18 cellular contexts compared by ENCODE assay signal in the genomic region with DNA sequence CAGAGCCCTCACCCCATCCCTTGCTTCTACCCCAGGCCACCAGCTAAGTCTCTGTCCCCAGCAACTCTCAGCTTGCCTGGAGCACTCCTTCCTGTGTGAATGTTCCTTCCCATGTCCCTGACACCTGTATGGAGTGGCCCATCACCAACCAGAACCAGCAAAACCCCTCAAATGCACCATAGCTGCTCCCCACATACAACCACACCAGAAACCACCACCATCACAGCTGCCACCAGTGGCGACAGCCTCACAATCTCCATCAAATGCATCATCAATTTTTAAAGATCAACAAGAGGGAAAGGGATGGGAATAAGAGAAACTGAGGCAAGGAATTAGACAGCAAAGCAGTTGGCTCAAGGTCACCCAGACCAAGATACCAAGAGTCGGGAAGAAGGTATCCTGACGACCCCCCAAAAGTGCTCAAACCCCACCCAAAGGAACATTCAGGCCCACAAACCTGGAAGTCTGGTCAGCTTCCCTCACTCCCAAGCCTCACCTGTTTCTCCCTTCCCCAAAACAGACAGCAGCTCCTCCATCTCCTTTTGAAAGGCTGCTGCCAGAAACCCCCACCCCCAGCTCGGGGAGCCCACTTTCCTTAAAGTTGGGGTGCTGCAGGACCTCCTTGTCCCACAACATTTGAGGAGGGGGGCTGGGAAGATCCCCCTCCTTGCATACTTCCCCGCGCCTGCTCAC. TPM values are rescaled to one million over a fixed set of nuclear protein-coding genes. Genes with fewer than 3 reads are reported as not detected.
DNase-seq lines count a peak whose midpoint lies in the region; ATAC-seq and TF ChIP-seq lines count a peak whose summit lies in the region.
"Had no signal": no experiment of that assay in that cellular context is flagged by ENCODE, and none has a peak within 500 bp of the region (broad histone marks: within the 10 kb centered on the region; RNA-seq: fewer than 3 reads in every experiment).

No MANE protein-coding gene starts in this region.

- H3K4me2 ChIP-seq in Karpas-422 (ENCODE audit: low read depth, low read length, poor library complexity, severe bottlenecking) (no peak overlapping the region), SK-N-SH (no peak overlapping the region)

- TF ChIP-seq RAD21 in SK-N-SH (IDR thresholded peaks at IDR 0.05; ENCODE audit: low read length): no peak

- H3K79me2 ChIP-seq in Karpas-422 (ENCODE audit: low read length) (no peaks in the 10 kb centered on the region), SK-N-SH (ENCODE audit: insufficient read depth) (no peaks in the 10 kb centered on the region)

- TF ChIP-seq CTCF in SK-N-SH (IDR thresholded peaks at IDR 0.05): no peak

- CTCF ChIA-PET in SK-N-SH (lab: Yijun Ruan, JAX): interaction anchor here (1.1 to 15.4 kb wide), 9 partner anchors 13 to 106 kb away, joined by 3 to 232 read pairs (median 14); no protein-coding TSS in a partner anchor

- no peak overlapping the region for H3K27ac Mint-ChIP-seq in activated naive CD8-positive, alpha-beta T cell
- no peak overlapping the region for H3K27ac Mint-ChIP-seq in activated naive CD8-positive, alpha-beta T cell treated with anti-CD3 and anti-CD28 coated beads for 36 hours
- H3K27ac Mint-ChIP-seq in stimulated activated naive B cell treated with anti-CD40 and anti-IgM and Interleukin-4, amounts not matched to agents 10 μg/mL and 1 μg/mL and 100 μg/mL, for 72 hours: peak overlapping the region; percentile 20
- H3K27ac Mint-ChIP-seq: stimulated activated naive CD8-positive, alpha-beta T cell treated with anti-CD3 and anti-CD28 coated beads, Interleukin-15, amount 100 ng/mL, for 72 hours had no signal

- H3K9me3 ChIP-seq in Karpas-422 (ENCODE audit: low read length): no peaks in the 10 kb centered on the region
- no peaks in the 10 kb centered on the region for H3K9me3 ChIP-seq in iPS-18a (ENCODE audit: control insufficient read depth, low read depth, low read length)
- no peaks in the 10 kb centered on the region for H3K9me3 ChIP-seq in SK-N-SH
- H3K9me3 ChIP-seq: SJSA1 had no signal

- H3K4me1 ChIP-seq in Karpas-422 (ENCODE audit: low read length) (peaks cover 17% of the 10 kb centered on the region), iPS-18a (ENCODE audit: control insufficient read depth, low read depth, low read length) (peaks cover 55% of the 10 kb centered on the region), SK-N-SH (ENCODE audit: control insufficient read depth in 1 of 2, insufficient read depth in 2 of 2, low read depth in 1 of 2, low read length in 1 of 2) (peaks cover 0 to 65% of the 10 kb centered on the region in 2 experiments; a peak in 1 of 4 replicates)

- H4K20me1 ChIP-seq in Karpas-422 (ENCODE audit: insufficient read depth, low read depth, low read length) (no peaks in the 10 kb centered on the region), SK-N-SH (ENCODE audit: insufficient read depth) (peaks cover 3% of the 10 kb centered on the region; the same call in 1 of the 2 replicates)

- peak overlapping the region; percentile 2 for H3K4me3 Mint-ChIP-seq in activated naive CD8-positive, alpha-beta T cell
- no peak overlapping the region for H3K4me3 Mint-ChIP-seq in activated naive CD8-positive, alpha-beta T cell treated with anti-CD3 and anti-CD28 coated beads for 36 hours
- no peak overlapping the region for H3K4me3 Mint-ChIP-seq in stimulated activated naive B cell treated with anti-CD40 and anti-IgM and Interleukin-4, amounts not matched to agents 10 μg/mL and 1 μg/mL and 100 μg/mL, for 72 hours

- H3K9me2 ChIP-seq in Karpas-422 (replicated peaks; ENCODE audit: insufficient read depth, low read length) (no peaks in the 10 kb centered on the region), SK-N-SH (no peaks in the 10 kb centered on the region)

- no peak overlapping the region for H3K27ac ChIP-seq in Karpas-422 (ENCODE audit: low read length)
- H3K27ac ChIP-seq in iPS-18a (ENCODE audit: low read length): no peak overlapping the region
- no peak overlapping the region; a peak in 1 of 4 replicates for H3K27ac ChIP-seq in SK-N-SH (ENCODE audit: low read depth in 2 of 2, low read length in 1 of 2)
- H3K27ac ChIP-seq: SJSA1 had no signal

- H3F3A ChIP-seq in SK-N-SH (replicated peaks; ENCODE audit: insufficient read depth): no peaks in the 10 kb centered on the region

- intact Hi-C loops in sciatic nerve (cut with DNase I): no loop called here

- H3K36me3 Mint-ChIP-seq in activated naive CD8-positive, alpha-beta T cell: no peaks in the 10 kb centered on the region
- H3K36me3 Mint-ChIP-seq in activated naive CD8-positive, alpha-beta T cell treated with anti-CD3 and anti-CD28 coated beads for 36 hours: no peaks in the 10 kb centered on the region
- no peaks in the 10 kb centered on the region for H3K36me3 Mint-ChIP-seq in stimulated activated naive B cell treated with anti-CD40 and anti-IgM and Interleukin-4, amounts not matched to agents 10 μg/mL and 1 μg/mL and 100 μg/mL, for 72 hours

- H3K4me1 Mint-ChIP-seq in activated naive CD8-positive, alpha-beta T cell (ENCODE audit: low read depth): peaks cover 16% of the 10 kb centered on the region
- peaks cover 15% of the 10 kb centered on the region for H3K4me1 Mint-ChIP-seq in activated naive CD8-positive, alpha-beta T cell treated with anti-CD3 and anti-CD28 coated beads for 36 hours
- H3K4me1 Mint-ChIP-seq in stimulated activated naive B cell treated with anti-CD40 and anti-IgM and Interleukin-4, amounts not matched to agents 10 μg/mL and 1 μg/mL and 100 μg/mL, for 72 hours: peaks cover 16 to 35% of the 10 kb centered on the region in 2 donors

- H3K36me3 ChIP-seq in Karpas-422 (ENCODE audit: insufficient read depth, low read length) (no peaks in the 10 kb centered on the region), iPS-18a (ENCODE audit: control insufficient read depth, low read depth, low read length) (no peaks in the 10 kb centered on the region), SK-N-SH (replicated peaks in 1 of 2; ENCODE audit: control insufficient read depth in 1 of 2, insufficient read depth in 2 of 2, low read length in 1 of 2) (no peaks in the 10 kb centered on the region)
- H3K36me3 ChIP-seq: SJSA1 had no signal

- no peak for ATAC-seq in stimulated activated naive B cell treated with anti-CD40 and anti-IgM and Interleukin-4, amounts not matched to agents 10 μg/mL and 1 μg/mL and 100 μg/mL, for 72 hours (replicated peaks)
- ATAC-seq in HG03135 (IDR thresholded peaks at IDR 0.05; ENCODE audit: unreplicated experiment) (no peak), sciatic nerve (no peak)
- ATAC-seq: left colon had no signal

- H3K27me3 ChIP-seq in Karpas-422 (ENCODE audit: low read length) (no peaks in the 10 kb centered on the region), iPS-18a (ENCODE audit: control insufficient read depth, insufficient read depth, low read length) (peaks cover 47% of the 10 kb centered on the region), SK-N-SH (ENCODE audit: insufficient read depth) (no peaks in the 10 kb centered on the region; the same call in 1 of the 2 replicates)

- WGBS in SK-N-SH (ENCODE audit: low lambda C conversion rate): 74% methylated on average over 6 of the region's 6 CpGs

- no peak overlapping the region for H3K9ac ChIP-seq in Karpas-422 (ENCODE audit: low read length)
- no peak overlapping the region for H3K9ac ChIP-seq in iPS-18a (ENCODE audit: low read length)
- no peak overlapping the region for H3K9ac ChIP-seq in SK-N-SH

- H3K27me3 Mint-ChIP-seq in activated naive CD8-positive, alpha-beta T cell: peaks cover 27% of the 10 kb centered on the region
- H3K27me3 Mint-ChIP-seq in activated naive CD8-positive, alpha-beta T cell treated with anti-CD3 and anti-CD28 coated beads for 36 hours: peaks cover 87% of the 10 kb centered on the region
- H3K27me3 Mint-ChIP-seq in stimulated activated naive B cell treated with anti-CD40 and anti-IgM and Interleukin-4, amounts not matched to agents 10 μg/mL and 1 μg/mL and 100 μg/mL, for 72 hours: peaks cover 89 to 100% of the 10 kb centered on the region in 2 donors

- H2AFZ ChIP-seq in Karpas-422 (ENCODE audit: low read length) (no peak overlapping the region), SK-N-SH (ENCODE audit: low read depth) (no peak overlapping the region)

- TF ChIP-seq EP300 in SK-N-SH (IDR thresholded peaks at IDR 0.05; ENCODE audit: borderline replicate concordance in 1 of 2, low read depth in 1 of 2, low read length in 1 of 2): no peak

- no peaks in the 10 kb centered on the region for H3K9me3 Mint-ChIP-seq in activated naive CD8-positive, alpha-beta T cell (ENCODE audit: low read depth)
- H3K9me3 Mint-ChIP-seq in activated naive CD8-positive, alpha-beta T cell treated with anti-CD3 and anti-CD28 coated beads for 36 hours: no peaks in the 10 kb centered on the region
- no peaks in the 10 kb centered on the region for H3K9me3 Mint-ChIP-seq in stimulated activated naive B cell treated with anti-CD40 and anti-IgM and Interleukin-4, amounts not matched to agents 10 μg/mL and 1 μg/mL and 100 μg/mL, for 72 hours
- H3K9me3 Mint-ChIP-seq: stimulated activated naive CD8-positive, alpha-beta T cell treated with anti-CD3 and anti-CD28 coated beads, Interleukin-15, amount 100 ng/mL, for 72 hours had no signal

- no peak for DNase-seq in activated naive CD8-positive, alpha-beta T cell treated with anti-CD3 and anti-CD28 coated beads for 36 hours
- DNase-seq in Karpas-422: peak; percentile 40
- DNase-seq in stimulated activated naive B cell treated with anti-CD40 and anti-IgM and Interleukin-4, amounts not matched to agents 10 μg/mL and 1 μg/mL and 100 μg/mL, for 72 hours: no peak
- no peak for DNase-seq in SK-N-SH
- no peak for DNase-seq in sciatic nerve (ENCODE audit: low spot score)
- DNase-seq: ACHN; activated CD4-positive, CD25-positive, alpha-beta regulatory T cell treated with anti-CD3 and anti-CD28 coated beads, Interleukin-2, amount 50 U/mL, for 72 hours; NCI-H1048; NCI-H2081; T1000 had no signal

- POLR2A ChIA-PET in SK-N-SH (lab: Yijun Ruan, JAX): no interaction called here

- no peak overlapping the region for H3K4me3 ChIP-seq in Karpas-422 (ENCODE audit: low read length)
- H3K4me3 ChIP-seq in iPS-18a (ENCODE audit: low read length): peak overlapping the region; percentile 47
- no peak overlapping the region for H3K4me3 ChIP-seq in SK-N-SH (ENCODE audit: low read depth in 2 of 2, low read length in 1 of 2)
- H3K4me3 ChIP-seq: K562, SJSA1 had no signal

TF ChIP-seq in SK-N-SH, 30 proteins besides CTCF, POLR2A, EP300 and RAD21 (continues in another document):
- TF ChIP-seq RFX5 (IDR thresholded peaks at IDR 0.05; ENCODE audit: low read length) (no peak), FOXM1 (IDR thresholded peaks at IDR 0.05; ENCODE audit: low read depth) (no peak), MXI1 (IDR thresholded peaks at IDR 0.05; ENCODE audit: low read depth, low read length) (no peak)

RNA-seq across cellular contexts. Expression of a gene that starts 1.8 kb away (rescaled TPM):
- total RNA-seq in activated naive CD8-positive, alpha-beta T cell treated with anti-CD3 and anti-CD28 coated beads for 36 hours: under 1 TPM; 0.37 to 0.42 TPM
- total RNA-seq in Karpas-422 (2014; rRNA removed; shearing (Covaris generic); ENCODE audit: low replicate concordance): 0.14 and 0.86 TPM in 2 replicates
- polyA plus RNA-seq in SK-N-SH (2012; rRNA removed): 0.45 and 1.0 TPM in 2 replicates
- polyA plus RNA-seq in SK-N-SH (2012; cell fraction: cytosol; rRNA removed): 0.28 and 0.42 TPM in 2 replicates
- 4.6 and 5.6 TPM in 2 replicates for polyA plus RNA-seq in SK-N-SH (2012; cell fraction: nucleus; rRNA removed)
- total RNA-seq in sciatic nerve: 4.5 TPM
- total RNA-seq: fibroblast of villous mesenchyme, SJSA1 had no signal
